In the genomic region with DNA sequence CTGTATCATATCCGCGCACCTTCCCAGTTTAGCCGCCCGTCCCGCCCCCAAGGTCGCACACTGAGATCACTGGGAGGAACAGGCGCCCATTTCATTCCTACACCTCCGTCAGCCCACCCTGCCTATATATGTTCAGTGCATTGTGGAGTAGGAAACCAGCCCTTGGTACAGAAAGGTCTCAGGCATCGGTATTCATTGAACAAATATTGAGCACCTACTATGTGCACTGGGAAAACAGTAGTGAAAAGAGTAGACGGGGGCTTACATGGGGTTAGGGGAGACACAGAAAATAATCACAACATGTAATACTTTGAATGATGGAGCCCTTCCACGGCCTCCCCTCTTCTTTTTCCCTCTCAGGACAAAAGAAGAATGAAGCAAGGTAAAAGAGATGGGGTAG, we compare ENCODE assay signal across 9 cellular contexts. TPM values are rescaled to one million over a fixed set of nuclear protein-coding genes. Genes with fewer than 3 reads are reported as not detected.
DNase-seq lines count a peak whose midpoint lies in the region; ATAC-seq and TF ChIP-seq lines count a peak whose summit lies in the region.
"Had no signal": no experiment of that assay in that cellular context is flagged by ENCODE, and none has a peak within 500 bp of the region (broad histone marks: within the 10 kb centered on the region; RNA-seq: fewer than 3 reads in every experiment).

No MANE protein-coding gene starts in this region.

- POLR2A ChIA-PET in activated CD4-positive, alpha-beta memory T cell treated with anti-CD3 and anti-CD28 coated beads for 36 hours (lab: Charles Lee), result no interaction called here

- 56 to 63% methylated on average over 11 of the region's 11 CpGs for WGBS in testis, 2 donors

- H3K27ac Mint-ChIP-seq in activated T-cell treated with anti-CD3 and anti-CD28 coated beads, Interleukin-2, amount 50 U/mL, for 72 hours, result peak overlapping the region; percentile 86
- no peak overlapping the region for H3K27ac Mint-ChIP-seq in activated CD4-positive, alpha-beta memory T cell treated with anti-CD3 and anti-CD28 coated beads for 36 hours

- ATAC-seq in activated T-cell treated with anti-CD3 and anti-CD28 coated beads, Interleukin-2, amount 50 U/mL, for 72 hours (replicated peaks in 1 of 2), result no peak

- no peaks in the 10 kb centered on the region for H3K27me3 ChIP-seq in layer of hippocampus (ENCODE audit: control insufficient read depth, insufficient read depth, low read length)
- H3K27me3 ChIP-seq in testis, result no peaks in the 10 kb centered on the region

- peak overlapping the region; percentile 90 to 93 for H3K4me3 ChIP-seq in testis

- CTCF ChIA-PET in activated CD4-positive, alpha-beta memory T cell treated with anti-CD3 and anti-CD28 coated beads for 36 hours (lab: Charles Lee), result no interaction called here

- peaks cover 9% of the 10 kb centered on the region for H3K4me1 ChIP-seq in testis

- H3K36me3 ChIP-seq in testis (ENCODE audit: low read depth, missing control alignments), result no peaks in the 10 kb centered on the region

- intact Hi-C loops in activated CD4-positive, alpha-beta memory T cell treated with anti-CD3 and anti-CD28 coated beads for 36 hours (cut with micrococcal nuclease), result no loop called here
- intact Hi-C loops in testis (cut with DNase I; ENCODE audit: low total_unique reads), result no loop called here

- DNase-seq in activated T-cell treated with anti-CD3 and anti-CD28 coated beads, Interleukin-2, amount 50 U/mL, for 72 hours, result no peak
- DNase-seq in activated T-cell treated with anti-CD3 and anti-CD28 coated beads for 4 hours, result no peak
- no peak for DNase-seq in activated CD4-positive, alpha-beta memory T cell treated with anti-CD3 and anti-CD28 coated beads for 36 hours
- no peak for DNase-seq in testis
- no peak for DNase-seq in GM20000 (ENCODE audit: low spot score)
- DNase-seq in substantia nigra (lab: John Stamatoyannopoulos, UW), result no peak
- no peak for DNase-seq in NCI-H526 (lab: John Stamatoyannopoulos, UW)
- DNase-seq: NCI-H446 treated with DMSO at 0.1 percent for 48 hours had no signal

- peaks cover 1 to 3% of the 10 kb centered on the region in 2 donors for H3K36me3 Mint-ChIP-seq in activated T-cell treated with anti-CD3 and anti-CD28 coated beads, Interleukin-2, amount 50 U/mL, for 72 hours (ENCODE audit: insufficient read depth in 2 of 2)
- H3K36me3 Mint-ChIP-seq in activated CD4-positive, alpha-beta memory T cell treated with anti-CD3 and anti-CD28 coated beads for 36 hours, result peaks cover 5% of the 10 kb centered on the region

- no peaks in the 10 kb centered on the region for H3K9me3 Mint-ChIP-seq in activated T-cell treated with anti-CD3 and anti-CD28 coated beads, Interleukin-2, amount 50 U/mL, for 72 hours
- H3K9me3 Mint-ChIP-seq in activated CD4-positive, alpha-beta memory T cell treated with anti-CD3 and anti-CD28 coated beads for 36 hours, result no peaks in the 10 kb centered on the region

- no peaks in the 10 kb centered on the region for H3K27me3 Mint-ChIP-seq in activated T-cell treated with anti-CD3 and anti-CD28 coated beads, Interleukin-2, amount 50 U/mL, for 72 hours (ENCODE audit: low read depth)
- H3K27me3 Mint-ChIP-seq in activated CD4-positive, alpha-beta memory T cell treated with anti-CD3 and anti-CD28 coated beads for 36 hours, result no peaks in the 10 kb centered on the region

- no peak for TF ChIP-seq POLR2A in testis (IDR thresholded peaks at IDR 0.05)

- H3K9me3 ChIP-seq in testis, result no peaks in the 10 kb centered on the region

- H3K4me1 Mint-ChIP-seq in activated T-cell treated with anti-CD3 and anti-CD28 coated beads, Interleukin-2, amount 50 U/mL, for 72 hours (ENCODE audit: low read depth), result peaks cover 24% of the 10 kb centered on the region
- H3K4me1 Mint-ChIP-seq in activated CD4-positive, alpha-beta memory T cell treated with anti-CD3 and anti-CD28 coated beads for 36 hours (ENCODE audit: low read depth), result peaks cover 14% of the 10 kb centered on the region

- no peak for TF ChIP-seq CTCF in testis (IDR thresholded peaks at IDR 0.05)
- TF ChIP-seq CTCF in GM20000 (IDR thresholded peaks at IDR 0.05; ENCODE audit: extremely low read depth, missing control alignments), result no peak

- H3K27ac ChIP-seq in layer of hippocampus (ENCODE audit: low read depth, low read length) (peak overlapping the region; percentile 88), testis (peak overlapping the region; percentile 83 to 90), substantia nigra (ENCODE audit: low read depth, low read length, poor library complexity, severe bottlenecking) (no peak overlapping the region)

- peak overlapping the region; percentile 91 to 94 for H3K4me3 Mint-ChIP-seq in activated T-cell treated with anti-CD3 and anti-CD28 coated beads, Interleukin-2, amount 50 U/mL, for 72 hours
- H3K4me3 Mint-ChIP-seq in activated CD4-positive, alpha-beta memory T cell treated with anti-CD3 and anti-CD28 coated beads for 36 hours, result peak overlapping the region; percentile 82

RNA-seq across cellular contexts. Expression of a gene that starts 0.8 kb away (rescaled TPM):
- 10 to 100 TPM; 24.2 to 32.6 TPM for total RNA-seq in activated T-cell treated with anti-CD3 and anti-CD28 coated beads, Interleukin-2, amount 50 U/mL, for 72 hours
- 10 to 100 TPM; 17.5 to 20.2 TPM for total RNA-seq in activated CD4-positive, alpha-beta memory T cell treated with anti-CD3 and anti-CD28 coated beads for 36 hours
- total RNA-seq in testis, result 10 to 100 TPM; 27.4 to 37.0 TPM
- 19.6 TPM for polyA plus RNA-seq in testis (ENCODE audit: insufficient read depth, low read depth, low replicate concordance)

RNA-seq across cellular contexts. Expression of a gene that starts 34.4 kb away (rescaled TPM):
- 100 to 1,000 TPM; 130 to 137 TPM for total RNA-seq in activated T-cell treated with anti-CD3 and anti-CD28 coated beads, Interleukin-2, amount 50 U/mL, for 72 hours
- total RNA-seq in activated CD4-positive, alpha-beta memory T cell treated with anti-CD3 and anti-CD28 coated beads for 36 hours, result 100 to 1,000 TPM; 100 to 105 TPM
- total RNA-seq in testis, result 10 to 100 TPM; 86.3 to 86.9 TPM
- polyA plus RNA-seq in testis (ENCODE audit: insufficient read depth, low read depth, low replicate concordance), result 57.9 TPM
